ENCODE assay signal across 1 cellular context in genomic region chr13:67439365-67439764, GRCh38.
A peak's percentile ranks its signal among the peaks of the same experiment; 100 is the strongest.
TF ChIP-seq lines count a peak whose summit lies in the region.

No MANE protein-coding gene starts in this region.

TF ChIP-seq in K562, 482 proteins besides CTCF, POLR2A, EP300 and RAD21 (continued from another document):
- TF ChIP-seq ZBTB40 (IDR thresholded peaks at IDR 0.05) (peak; percentile 61), ZBTB40 (CRISPR knock-in tag; IDR thresholded peaks at IDR 0.05) (no peak)
